Comparison of ENCODE assay signal across 8 cellular contexts in genomic region chr9:37464006-37464405, GRCh38. TPM values are rescaled to one million over a fixed set of nuclear protein-coding genes. Genes with fewer than 3 reads are reported as not detected.
DNase-seq lines count a peak whose midpoint lies in the region; TF ChIP-seq lines count a peak whose summit lies in the region.

No MANE protein-coding gene starts in this region.

- peak overlapping the region; percentile 94 to 99 (median 97) for H3K27ac Mint-ChIP-seq in nephron

- H3K9me2 ChIP-seq in MM.1S (replicated peaks; ENCODE audit: insufficient read depth, low read length) = no peaks in the 10 kb centered on the region

- H3K36me3 ChIP-seq in BLaER1 (no peaks in the 10 kb centered on the region; the same call in 1 of the 2 replicates), MM.1S (replicated peaks; ENCODE audit: insufficient read depth, low read length) (no peaks in the 10 kb centered on the region)

- H3K4me1 ChIP-seq in BLaER1 (peaks cover 35% of the 10 kb centered on the region), MM.1S (ENCODE audit: low read length) (peaks cover 10% of the 10 kb centered on the region; the same call in 1 of the 2 replicates)

- peak overlapping the region; percentile 89 for H3K27ac ChIP-seq in BLaER1
- H3K27ac ChIP-seq in MM.1S (ENCODE audit: low read length) = no peak overlapping the region; the same call in 1 of the 2 replicates

- H3K27me3 Mint-ChIP-seq in nephron (ENCODE audit: low read depth) = peaks cover 4% of the 10 kb centered on the region

- H3K4me3 Mint-ChIP-seq in nephron = peak overlapping the region; percentile 93 to 96 (median 96)

- peaks cover 45% of the 10 kb centered on the region for H3K79me2 ChIP-seq in MM.1S (ENCODE audit: low read length)

- no peaks in the 10 kb centered on the region for H3K9me3 ChIP-seq in BLaER1
- no peaks in the 10 kb centered on the region for H3K9me3 ChIP-seq in MM.1S (replicated peaks; ENCODE audit: insufficient read depth, low read length)

- H3K4me1 Mint-ChIP-seq in nephron = peaks cover 28% of the 10 kb centered on the region

- no peak for TF ChIP-seq CTCF in MM.1S (IDR thresholded peaks at IDR 0.05; ENCODE audit: low read length)
- no peak for TF ChIP-seq CTCF in nephron (IDR thresholded peaks at IDR 0.05; ENCODE audit: unreplicated experiment in 3 of 3)

- no peaks in the 10 kb centered on the region for H3K9me3 Mint-ChIP-seq in nephron

- H3K36me3 Mint-ChIP-seq in nephron (ENCODE audit: low read depth) = peaks cover 11% of the 10 kb centered on the region

- H3K4me2 ChIP-seq in BLaER1 = peak overlapping the region; percentile 86
- peak overlapping the region; percentile 88 for H3K4me2 ChIP-seq in MM.1S (ENCODE audit: low read depth, low read length)

- DNase-seq in MM.1S (no peak), dermis blood vessel endothelial cell (peak; percentile 20), GM19240 (ENCODE audit: insufficient read length, low spot score) (no peak), Ammon's horn (ENCODE audit: low spot score) (no peak), hypothalamus (lab: John Stamatoyannopoulos, UW) (no peak)
- DNase-seq in stimulated activated naive CD4-positive, alpha-beta T cell treated with Interleukin-2 at 50 U/mL for 16 hours (lab: John Stamatoyannopoulos, UW) = no peak

- H3K27me3 ChIP-seq in BLaER1 (no peaks in the 10 kb centered on the region), MM.1S (replicated peaks; ENCODE audit: insufficient read depth, low read length) (no peaks in the 10 kb centered on the region)

- H3K4me3 ChIP-seq in BLaER1 = peak overlapping the region; percentile 87
- H3K4me3 ChIP-seq in MM.1S (ENCODE audit: low read length) = peak overlapping the region; percentile 95

- no peak overlapping the region for H2AFZ ChIP-seq in MM.1S (ENCODE audit: low read length)

- H3K9ac ChIP-seq in BLaER1 (peak overlapping the region; percentile 86), MM.1S (ENCODE audit: low read length) (peak overlapping the region; percentile 93)

- H4K20me1 ChIP-seq in BLaER1 = peaks cover 51% of the 10 kb centered on the region
- no peaks in the 10 kb centered on the region for H4K20me1 ChIP-seq in MM.1S (ENCODE audit: insufficient read depth, low read length)

- 0 out of 2 replicates have a peak, but pooled peaks cover 6% of the 10 kb centered on the region for H3F3A ChIP-seq in MM.1S (ENCODE audit: insufficient read depth, low read length)

RNA-seq across cellular contexts. Expression of gene ZBTB5, which starts 1.2 kb away (rescaled TPM):
- total RNA-seq in dermis blood vessel endothelial cell = 13.1 and 14.4 TPM in 2 replicates

RNA-seq across cellular contexts. Expression of gene POLR1E, which starts 21.7 kb away (rescaled TPM):
- total RNA-seq in dermis blood vessel endothelial cell = 11.9 and 16.4 TPM in 2 replicates

RNA-seq across cellular contexts. Expression of gene GRHPR, which starts 41.5 kb away (rescaled TPM):
- total RNA-seq in dermis blood vessel endothelial cell = 113 and 174 TPM in 2 replicates
